In genomic region chr11:109605006-109605405, GRCh38 we compare ENCODE assay signal across 15 cellular contexts.
"Had no signal": no experiment of that assay in that cellular context is flagged by ENCODE, and none has a peak within 500 bp of the region (broad histone marks: within the 10 kb centered on the region; RNA-seq: fewer than 3 reads in every experiment).

No MANE protein-coding gene starts in this region.

- H3K4me3 ChIP-seq: breast epithelium, pancreas, transverse colon had no signal

- H3K36me3 ChIP-seq: breast epithelium, pancreas, transverse colon had no signal

- H3K4me1 ChIP-seq: breast epithelium, foreskin keratinocyte, pancreas, transverse colon had no signal

- H3K9me3 ChIP-seq: breast epithelium, pancreas, transverse colon had no signal

- H3K27ac ChIP-seq: breast epithelium, foreskin keratinocyte, pancreas, transverse colon had no signal

- DNase-seq: activated CD4-positive, alpha-beta T cell treated with anti-CD3 and anti-CD28 coated beads for 1 hour; activated CD4-positive, alpha-beta T cell treated with anti-CD3 and anti-CD28 coated beads, Interleukin-2, amount 50 U/mL, for 4 hours; activated naive CD4-positive, alpha-beta T cell; activated T-cell treated with anti-CD3 and anti-CD28 coated beads for 4 hours; anterior cingulate cortex; dermis blood vessel endothelial cell; effector memory CD8-positive, alpha-beta T cell; left ventricle myocardium superior; naive B cell; pancreas; stimulated activated CD4-positive, alpha-beta T cell treated with anti-CD3 and anti-CD28 coated beads, Interleukin-2, amount 100 ng/mL, for 48 hours; stimulated activated naive B cell treated with anti-CD40 and anti-IgM and Interleukin-4, amounts not matched to agents 10 μg/mL and 1 μg/mL and 100 μg/mL, for 72 hours; transverse colon had no signal

- ATAC-seq: effector memory CD8-positive, alpha-beta T cell; foreskin keratinocyte; left ventricle myocardium superior; pancreas; stimulated activated naive B cell treated with anti-CD40 and anti-IgM and Interleukin-4, amounts not matched to agents 10 μg/mL and 1 μg/mL and 100 μg/mL, for 72 hours had no signal

- H3K27me3 ChIP-seq: breast epithelium, pancreas, transverse colon had no signal
